In the genomic region with DNA sequence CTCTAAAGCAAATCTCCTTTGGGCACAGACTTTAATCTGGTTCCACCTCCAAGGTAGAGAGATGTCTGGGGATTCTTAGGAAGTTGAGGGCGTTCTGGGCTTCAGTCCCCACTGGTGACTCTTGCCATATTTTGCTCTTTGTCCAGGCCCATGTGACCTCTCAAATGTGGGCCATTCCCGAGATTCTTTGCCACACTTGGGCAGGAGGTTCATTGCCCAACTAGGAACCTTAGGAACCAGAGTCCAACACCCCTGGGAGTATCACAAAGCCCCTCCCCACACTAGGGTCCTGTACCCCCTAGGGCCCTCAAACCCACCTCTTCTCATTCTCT, we compare ENCODE assay signal across 12 cellular contexts. TPM values are rescaled to one million over a fixed set of nuclear protein-coding genes. Genes with fewer than 3 reads are reported as not detected.
DNase-seq lines count a peak whose midpoint lies in the region; ATAC-seq and TF ChIP-seq lines count a peak whose summit lies in the region.
"Had no signal": no experiment of that assay in that cellular context is flagged by ENCODE, and none has a peak within 500 bp of the region (broad histone marks: within the 10 kb centered on the region; RNA-seq: fewer than 3 reads in every experiment).

No MANE protein-coding gene starts in this region.

- H2AK5ac ChIP-seq in H9 (ENCODE audit: insufficient read length, low read length) (no peak overlapping the region), mesenchymal stem cell (ENCODE audit: low read length, severe bottlenecking) (no peak overlapping the region)

- H2BK20ac ChIP-seq in H9 (ENCODE audit: low read depth, low read length, poor library complexity, severe bottlenecking): no peak overlapping the region

- H3K79me1 ChIP-seq in H9 (ENCODE audit: insufficient read depth, low read depth, low read length, poor library complexity, severe bottlenecking) (no peaks in the 10 kb centered on the region), mesenchymal stem cell (replicated peaks; ENCODE audit: low read length, poor library complexity, severe bottlenecking) (no peaks in the 10 kb centered on the region)

- no peak overlapping the region for H3K14ac ChIP-seq in H9 (ENCODE audit: insufficient read depth, low read length)
- H3K14ac ChIP-seq in mesenchymal stem cell (ENCODE audit: low read length in 2 of 2): no peak overlapping the region

- ATAC-seq in RWPE2 (ENCODE audit: low read depth) (peak; percentile 1; the same call in 2 of the 3 replicates), GM21367 (IDR thresholded peaks at IDR 0.05; ENCODE audit: unreplicated experiment) (no peak), HG03520 (IDR thresholded peaks at IDR 0.05; ENCODE audit: unreplicated experiment) (no peak), GM18858 (IDR thresholded peaks at IDR 0.05; ENCODE audit: unreplicated experiment) (no peak)

- H2AFZ ChIP-seq in H9 (ENCODE audit: low read length) (no peak overlapping the region), neural progenitor cell (replicated peaks) (peak overlapping the region; percentile 94), mesenchymal stem cell (ENCODE audit: low read depth, low read length) (no peak overlapping the region)

- no peaks in the 10 kb centered on the region for H3K79me2 ChIP-seq in H9 (ENCODE audit: insufficient read depth, low read length)
- H3K79me2 ChIP-seq in neural progenitor cell (ENCODE audit: low read depth): no peaks in the 10 kb centered on the region

- no peak overlapping the region for H3K4me2 ChIP-seq in H9 (ENCODE audit: insufficient read depth, insufficient read length, low read length)
- no peak overlapping the region for H3K4me2 ChIP-seq in neural progenitor cell
- no peak overlapping the region for H3K4me2 ChIP-seq in mesenchymal stem cell (ENCODE audit: low read length, poor library complexity, severe bottlenecking)

- H3K9ac ChIP-seq in H9 (ENCODE audit: extremely low read depth, insufficient read length, low read length) (no peak overlapping the region), neural progenitor cell (no peak overlapping the region), mesenchymal stem cell (ENCODE audit: low read length) (no peak overlapping the region)

- H3K36me3 Mint-ChIP-seq in H9 (ENCODE audit: insufficient read depth in 1 of 3, low read depth in 3 of 3) (no peaks in the 10 kb centered on the region; a peak in 1 of 7 replicates), endothelial cell (ENCODE audit: low read depth, unreplicated experiment) (no peaks in the 10 kb centered on the region), neural progenitor cell (no peaks in the 10 kb centered on the region)

- H4K91ac ChIP-seq in H9 (ENCODE audit: insufficient read length, low read depth, low read length) (no peak overlapping the region), mesenchymal stem cell (ENCODE audit: low read length) (no peak overlapping the region)

- H2BK120ac ChIP-seq in H9 (ENCODE audit: low read depth, low read length, poor library complexity, severe bottlenecking) (no peak overlapping the region), mesenchymal stem cell (ENCODE audit: low read depth, low read length) (no peak overlapping the region)

- H3K27me3 Mint-ChIP-seq in H9 (ENCODE audit: low read depth) (peaks cover 36% of the 10 kb centered on the region), endothelial cell (ENCODE audit: unreplicated experiment) (peaks cover 19% of the 10 kb centered on the region), neural progenitor cell (ENCODE audit: insufficient read depth, low read depth) (peaks cover 11% of the 10 kb centered on the region)

- H2BK5ac ChIP-seq in H9 (ENCODE audit: insufficient read length, low read length) (no peak overlapping the region), mesenchymal stem cell (ENCODE audit: low read depth, low read length, poor library complexity, severe bottlenecking) (no peak overlapping the region)

- peaks cover 0 to 4% of the 10 kb centered on the region in 2 experiments; a peak in 1 of 5 replicates for H3K9me3 Mint-ChIP-seq in H9
- no peaks in the 10 kb centered on the region for H3K9me3 Mint-ChIP-seq in endothelial cell (ENCODE audit: unreplicated experiment)
- H3K9me3 Mint-ChIP-seq in neural progenitor cell: peaks cover 3% of the 10 kb centered on the region
- H3K9me3 Mint-ChIP-seq: CD4-positive, alpha-beta T cell had no signal

- H3K4ac ChIP-seq in H9 (ENCODE audit: low read depth, low read length) (no peak overlapping the region), mesenchymal stem cell (ENCODE audit: low read depth in 1 of 2, low read length in 2 of 2) (no peak overlapping the region)

- H3K4me3 Mint-ChIP-seq in H9 (no peak overlapping the region), endothelial cell (ENCODE audit: unreplicated experiment) (no peak overlapping the region), neural progenitor cell (no peak overlapping the region)
- H3K4me3 Mint-ChIP-seq: CD4-positive, alpha-beta T cell had no signal

- H3K23me2 ChIP-seq in H9 (ENCODE audit: insufficient read length, low read depth, low read length, poor library complexity, severe bottlenecking): no peaks in the 10 kb centered on the region

- peak overlapping the region; percentile 22 for H3K18ac ChIP-seq in H9 (ENCODE audit: insufficient read length, low read depth, low read length)
- H3K18ac ChIP-seq in mesenchymal stem cell (ENCODE audit: low read depth in 1 of 2, low read length in 2 of 2): no peak overlapping the region

- H3K36me3 ChIP-seq in RWPE2 (ENCODE audit: low read depth) (peaks cover 36% of the 10 kb centered on the region), neural progenitor cell (no peaks in the 10 kb centered on the region), mesenchymal stem cell (ENCODE audit: control insufficient read depth in 1 of 2, insufficient read depth in 2 of 2, low read depth in 1 of 2, low read length in 2 of 2) (no peaks in the 10 kb centered on the region)
- H3K36me3 ChIP-seq: BE2C had no signal

- H3K27ac Mint-ChIP-seq in H9: no peak overlapping the region
- H3K27ac Mint-ChIP-seq in endothelial cell (ENCODE audit: unreplicated experiment): peak overlapping the region; percentile 42
- no peak overlapping the region for H3K27ac Mint-ChIP-seq in neural progenitor cell
- H3K27ac Mint-ChIP-seq: CD4-positive, alpha-beta T cell had no signal

- no peak overlapping the region for H4K8ac ChIP-seq in H9 (replicated peaks; ENCODE audit: insufficient read length, low read depth, low read length)
- no peak overlapping the region for H4K8ac ChIP-seq in mesenchymal stem cell (ENCODE audit: low read length)

- H3K27ac ChIP-seq in H9 (ENCODE audit: insufficient read length, low read depth, low read length) (no peak overlapping the region), RWPE2 (ENCODE audit: poor library complexity, severe bottlenecking) (peak overlapping the region; percentile 95), neural progenitor cell (no peak overlapping the region), mesenchymal stem cell (ENCODE audit: low read length, poor library complexity, severe bottlenecking) (no peak overlapping the region)
- H3K27ac ChIP-seq: SK-N-MC had no signal

- H3T11ph ChIP-seq in H9 (ENCODE audit: low read length): no peak overlapping the region

- TF ChIP-seq CTCF in H9 (conservative IDR thresholded peaks at IDR 0.05): no peak
- TF ChIP-seq CTCF in RWPE2 (IDR thresholded peaks at IDR 0.05; ENCODE audit: poor library complexity, severe bottlenecking): no peak
- no peak for TF ChIP-seq CTCF in endothelial cell (IDR thresholded peaks at IDR 0.05; ENCODE audit: unreplicated experiment)
- TF ChIP-seq CTCF in neural progenitor cell (IDR thresholded peaks at IDR 0.05): no peak

- H4K5ac ChIP-seq in H9 (ENCODE audit: insufficient read length, low read depth, low read length): no peak overlapping the region

- no CpG with 5 or more reads among the region's 2 CpGs for WGBS in H9 (ENCODE audit: extremely low coverage, insufficient read length, low lambda C conversion rate)
- 68% methylated on average over 2 of the region's 2 CpGs for WGBS in mesenchymal stem cell

- H2BK12ac ChIP-seq in H9 (ENCODE audit: insufficient read length, low read depth, low read length) (no peak overlapping the region), mesenchymal stem cell (ENCODE audit: low read length in 2 of 2) (no peak overlapping the region)

- H3K4me1 ChIP-seq in H9 (ENCODE audit: insufficient read depth, low read length): no peaks in the 10 kb centered on the region; the same call in 1 of the 2 replicates
- peaks cover 19% of the 10 kb centered on the region for H3K4me1 ChIP-seq in RWPE2 (ENCODE audit: insufficient read depth, poor library complexity, severe bottlenecking)
- peaks cover 4% of the 10 kb centered on the region for H3K4me1 ChIP-seq in neural progenitor cell
- peaks cover 10% of the 10 kb centered on the region for H3K4me1 ChIP-seq in mesenchymal stem cell (ENCODE audit: control insufficient read depth, insufficient read depth, low read depth, low read length)

- no peaks in the 10 kb centered on the region for H3F3A ChIP-seq in neural progenitor cell (ENCODE audit: low read depth)

- H3K27me3 ChIP-seq in H9 (ENCODE audit: insufficient read depth, low read length) (no peaks in the 10 kb centered on the region), RWPE2 (ENCODE audit: insufficient read depth, poor library complexity, severe bottlenecking) (no peaks in the 10 kb centered on the region), neural progenitor cell (no peaks in the 10 kb centered on the region), mesenchymal stem cell (ENCODE audit: control insufficient read depth in 1 of 2, insufficient read depth in 1 of 2, low read length in 2 of 2) (peaks cover 24 to 69% of the 10 kb centered on the region in 2 experiments)
- H3K27me3 ChIP-seq: BE2C had no signal

- no peak for DNase-seq in H9
- DNase-seq in RWPE2 (ENCODE audit: low spot score): no peak
- DNase-seq in endothelial cell (ENCODE audit: low spot score): no peak
- DNase-seq in neural progenitor cell (ENCODE audit: low spot score): no peak
- DNase-seq in mesenchymal stem cell: no peak

- H3K9me3 ChIP-seq in H9 (ENCODE audit: control insufficient read depth, low read depth, low read length) (no peaks in the 10 kb centered on the region), RWPE2 (ENCODE audit: severe bottlenecking) (no peaks in the 10 kb centered on the region), neural progenitor cell (ENCODE audit: low read depth) (no peaks in the 10 kb centered on the region), mesenchymal stem cell (ENCODE audit: control insufficient read depth, low read length) (no peaks in the 10 kb centered on the region)
- H3K9me3 ChIP-seq: BE2C had no signal

- H3K23ac ChIP-seq in H9 (ENCODE audit: insufficient read length, low read depth, low read length) (no peak overlapping the region), mesenchymal stem cell (ENCODE audit: low read length in 2 of 2) (no peak overlapping the region)

- H3K56ac ChIP-seq in H9 (ENCODE audit: insufficient read length, low read depth, low read length): no peak overlapping the region

- H3K4me3 ChIP-seq in RWPE2 (ENCODE audit: severe bottlenecking) (no peak overlapping the region), neural progenitor cell (no peak overlapping the region), mesenchymal stem cell (ENCODE audit: insufficient read depth in 1 of 2, low read depth in 1 of 2, low read length in 2 of 2) (no peak overlapping the region)
- H3K4me3 ChIP-seq: SK-N-MC had no signal

- peaks cover 10 to 15% of the 10 kb centered on the region in 2 experiments for H3K4me1 Mint-ChIP-seq in H9
- no peaks in the 10 kb centered on the region for H3K4me1 Mint-ChIP-seq in endothelial cell (ENCODE audit: unreplicated experiment)
- no peaks in the 10 kb centered on the region for H3K4me1 Mint-ChIP-seq in neural progenitor cell

- H2BK15ac ChIP-seq in H9 (ENCODE audit: low read depth, low read length) (no peak overlapping the region), mesenchymal stem cell (ENCODE audit: low read depth, poor library complexity, severe bottlenecking) (no peak overlapping the region)

- H4K20me1 ChIP-seq in H9 (ENCODE audit: control insufficient read depth, insufficient read depth, insufficient read length) (no peaks in the 10 kb centered on the region), neural progenitor cell (ENCODE audit: low read depth) (no peaks in the 10 kb centered on the region)

RNA-seq across cellular contexts. Expression of gene KRT14, which starts 6.5 kb away (rescaled TPM):
- total RNA-seq in H9 (2021) (not detected in 2 replicates), endothelial cell (ENCODE audit: unreplicated experiment) (not detected), neural progenitor cell (ENCODE audit: low replicate concordance) (not detected in 2 replicates)
- not detected for polyA plus RNA-seq in mesenchymal stem cell (2013, experiment 1 of 2)
- not detected for polyA plus RNA-seq in mesenchymal stem cell (2013, experiment 2 of 2)
- total RNA-seq: CD4-positive, alpha-beta T cell; Right ventricle myocardium inferior had no signal

RNA-seq across cellular contexts. Expression of gene KRT9, which starts 8.4 kb away (rescaled TPM):
- total RNA-seq in H9 (2021): not detected in 2 replicates
- not detected for total RNA-seq in endothelial cell (ENCODE audit: unreplicated experiment)
- not detected in 2 replicates for total RNA-seq in neural progenitor cell (ENCODE audit: low replicate concordance)
- polyA plus RNA-seq in mesenchymal stem cell (2013, experiment 1 of 2): not detected
- not detected for polyA plus RNA-seq in mesenchymal stem cell (2013, experiment 2 of 2)
- total RNA-seq: CD4-positive, alpha-beta T cell; Right ventricle myocardium inferior had no signal

RNA-seq across cellular contexts. Expression of gene KRT16, which starts 32.4 kb away (rescaled TPM):
- total RNA-seq in H9 (2021): not detected in 2 replicates
- not detected for total RNA-seq in endothelial cell (ENCODE audit: unreplicated experiment)
- not detected in 2 replicates for total RNA-seq in neural progenitor cell (ENCODE audit: low replicate concordance)
- not detected for polyA plus RNA-seq in mesenchymal stem cell (2013, experiment 1 of 2)
- polyA plus RNA-seq in mesenchymal stem cell (2013, experiment 2 of 2): not detected
- total RNA-seq: CD4-positive, alpha-beta T cell; Right ventricle myocardium inferior had no signal

RNA-seq across cellular contexts. Expression of gene KRT17, which starts 44.2 kb away (rescaled TPM):
- total RNA-seq in H9 (2021): 1.1 and 1.5 TPM in 2 replicates
- total RNA-seq in endothelial cell (ENCODE audit: unreplicated experiment): not detected
- total RNA-seq in neural progenitor cell (ENCODE audit: low replicate concordance): not detected in 2 replicates
- polyA plus RNA-seq in mesenchymal stem cell (2013, experiment 1 of 2): 0.10 TPM
- not detected for polyA plus RNA-seq in mesenchymal stem cell (2013, experiment 2 of 2)
- total RNA-seq: CD4-positive, alpha-beta T cell; Right ventricle myocardium inferior had no signal

RNA-seq across cellular contexts. Expression of gene KRT19, which starts 52.1 kb away (rescaled TPM):
- 134 and 143 TPM in 2 replicates for total RNA-seq in H9 (2021)
- 4.5 TPM for total RNA-seq in endothelial cell (ENCODE audit: unreplicated experiment)
- 114 and 184 TPM in 2 replicates for total RNA-seq in neural progenitor cell (ENCODE audit: low replicate concordance)
- polyA plus RNA-seq in mesenchymal stem cell (2013, experiment 1 of 2): 92.7 TPM
- 91.5 TPM for polyA plus RNA-seq in mesenchymal stem cell (2013, experiment 2 of 2)
- total RNA-seq: CD4-positive, alpha-beta T cell had no signal
